Comparison of ENCODE assay signal across 8 cellular contexts in genomic region chr1:162696286-162696862, GRCh38.
DNase-seq lines count a peak whose midpoint lies in the region; ATAC-seq and TF ChIP-seq lines count a peak whose summit lies in the region.

No MANE protein-coding gene starts in this region.

- no peak overlapping the region for H3K4me3 Mint-ChIP-seq in stimulated activated naive CD8-positive, alpha-beta T cell treated with anti-CD3 and anti-CD28 coated beads, Interleukin-15, amount 100 ng/mL, for 72 hours

- no peaks in the 10 kb centered on the region for H3K27me3 ChIP-seq in right cardiac atrium (ENCODE audit: control insufficient read depth, insufficient read depth)

- intact Hi-C loops in right cardiac atrium (cut with DNase I), result no loop called here

- peak overlapping the region; percentile 95 for H3K27ac ChIP-seq in right cardiac atrium (ENCODE audit: low read length)

- WGBS in right cardiac atrium, result 18% methylated on average over 5 of the region's 5 CpGs

- no peaks in the 10 kb centered on the region for H3K9me3 Mint-ChIP-seq in stimulated activated naive CD8-positive, alpha-beta T cell treated with anti-CD3 and anti-CD28 coated beads, Interleukin-15, amount 100 ng/mL, for 72 hours

- ATAC-seq in right cardiac atrium, result peak; percentile 98
- no peak for ATAC-seq in GM18502 (IDR thresholded peaks at IDR 0.05; ENCODE audit: poor library complexity, unreplicated experiment)
- no peak for ATAC-seq in stimulated activated naive CD8-positive, alpha-beta T cell treated with anti-CD3 and anti-CD28 coated beads, Interleukin-15, amount 100 ng/mL, for 72 hours
- no peak for ATAC-seq in GM19467 (IDR thresholded peaks at IDR 0.05; ENCODE audit: unreplicated experiment)

- H3K27me3 Mint-ChIP-seq in stimulated activated naive CD8-positive, alpha-beta T cell treated with anti-CD3 and anti-CD28 coated beads, Interleukin-15, amount 100 ng/mL, for 72 hours, result peaks cover 7% of the 10 kb centered on the region

- no peaks in the 10 kb centered on the region for H3K4me1 Mint-ChIP-seq in stimulated activated naive CD8-positive, alpha-beta T cell treated with anti-CD3 and anti-CD28 coated beads, Interleukin-15, amount 100 ng/mL, for 72 hours

- H3K4me1 ChIP-seq in right cardiac atrium (ENCODE audit: control insufficient read depth, insufficient read depth, low read length), result peaks cover 21% of the 10 kb centered on the region

- H3K4me3 ChIP-seq in AG10803 (ENCODE audit: low read length) (no peak overlapping the region; the same call in 1 of the 2 replicates), right cardiac atrium (ENCODE audit: low read length) (no peak overlapping the region)

- peak overlapping the region in 1 of 2 donors; percentile 0 for H3K27ac Mint-ChIP-seq in stimulated activated naive CD8-positive, alpha-beta T cell treated with anti-CD3 and anti-CD28 coated beads, Interleukin-15, amount 100 ng/mL, for 72 hours

- no peak for TF ChIP-seq CTCF in AG10803 (conservative IDR thresholded peaks at IDR 0.05; ENCODE audit: low read length)

- DNase-seq in AG10803 (ENCODE audit: low read depth) (peak; percentile 91), NCI-H1694 treated with DMSO at 0.1 percent for 48 hours (lab: John Stamatoyannopoulos, UW) (peak; percentile 90), amniotic epithelial cell (ENCODE audit: low read depth) (peak; percentile 83), right cardiac atrium (peak; percentile 82 to 92 (median 91)), retina (peak; percentile 81)
- DNase-seq in stimulated activated naive CD8-positive, alpha-beta T cell treated with anti-CD3 and anti-CD28 coated beads, Interleukin-15, amount 100 ng/mL, for 72 hours, result no peak

- no peaks in the 10 kb centered on the region for H3K9me3 ChIP-seq in right cardiac atrium (ENCODE audit: control insufficient read depth, low read length)

Comparison
In these comparisons a context has a peak if more than half of its experiments do, and no peak if none do; other contexts are left out.
1. DNase-seq: peak in AG10803 (single experiment), NCI-H1694 treated with DMSO at 0.1 percent for 48 hours (single experiment), amniotic epithelial cell (single experiment), right cardiac atrium (3 of 3) and retina (single experiment); none in stimulated activated naive CD8-positive, alpha-beta T cell treated with anti-CD3 and anti-CD28 coated beads, Interleukin-15, amount 100 ng/mL, for 72 hours (0 of 2).
2. ATAC-seq: peak in right cardiac atrium (2 of 2); none in GM18502 (single experiment), stimulated activated naive CD8-positive, alpha-beta T cell treated with anti-CD3 and anti-CD28 coated beads, Interleukin-15, amount 100 ng/mL, for 72 hours (single experiment) and GM19467 (single experiment).